29 cellular contexts compared by ENCODE assay signal in genomic region chr18:617970-618504, GRCh38. TPM values are rescaled to one million over a fixed set of nuclear protein-coding genes. Genes with fewer than 3 reads are reported as not detected.
"Had no signal": no experiment of that assay in that cellular context is flagged by ENCODE, and none has a peak within 500 bp of the region (broad histone marks: within the 10 kb centered on the region; RNA-seq: fewer than 3 reads in every experiment).

No MANE protein-coding gene starts in this region.

- H3K4me3 ChIP-seq: esophagus muscularis mucosa, gastrocnemius medialis, heart right ventricle, left lung, lower lobe of right lung, ovary, right atrium auricular region, sigmoid colon, skin epidermis, testis, tibial nerve had no signal

- ATAC-seq: gastrocnemius medialis; heart right ventricle; left lung; lower lobe of right lung; natural killer cell; stimulated activated naive B cell treated with anti-CD40 and anti-IgM and Interleukin-4, amounts not matched to agents 10 μg/mL and 1 μg/mL and 100 μg/mL, for 72 hours; stimulated activated naive CD8-positive, alpha-beta T cell treated with anti-CD3 and anti-CD28 coated beads, Interleukin-15, amount 100 ng/mL, for 72 hours had no signal

- DNase-seq: effector memory CD4-positive, alpha-beta T cell; gastrocnemius medialis; heart right ventricle; immature natural killer cell; left lung; lower lobe of right lung; natural killer cell; ovary; sigmoid colon; stimulated activated CD4-positive, alpha-beta T cell treated with anti-CD3 and anti-CD28 coated beads, Interleukin-2, amount 100 ng/mL, for 24 hours; stimulated activated CD4-positive, alpha-beta T cell treated with anti-CD3 and anti-CD28 coated beads, Interleukin-4, amount 100 ng/mL, for 4 hours; stimulated activated naive B cell treated with anti-CD40 and anti-IgM and Interleukin-4, amounts not matched to agents 10 μg/mL and 1 μg/mL and 100 μg/mL, for 72 hours; stimulated activated naive CD8-positive, alpha-beta T cell treated with anti-CD3 and anti-CD28 coated beads, Interleukin-15, amount 100 ng/mL, for 72 hours; testis had no signal

- H3K4me1 Mint-ChIP-seq: immature natural killer cell; memory B cell; natural killer cell; neural crest cell; stimulated activated naive B cell treated with anti-CD40 and anti-IgM and Interleukin-4, amounts not matched to agents 10 μg/mL and 1 μg/mL and 100 μg/mL, for 72 hours; stimulated activated naive CD8-positive, alpha-beta T cell treated with anti-CD3 and anti-CD28 coated beads, Interleukin-15, amount 100 ng/mL, for 72 hours had no signal

- FAIRE-seq: endometrium, keratinocyte had no signal

- H3K9me3 Mint-ChIP-seq: immature natural killer cell; memory B cell; mesothelial cell of epicardium; natural killer cell; neural crest cell; stimulated activated naive B cell treated with anti-CD40 and anti-IgM and Interleukin-4, amounts not matched to agents 10 μg/mL and 1 μg/mL and 100 μg/mL, for 72 hours; stimulated activated naive CD8-positive, alpha-beta T cell treated with anti-CD3 and anti-CD28 coated beads, Interleukin-15, amount 100 ng/mL, for 72 hours had no signal

- H3K36me3 ChIP-seq: esophagus muscularis mucosa, gastrocnemius medialis, heart right ventricle, left lung, lower lobe of right lung, ovary, right atrium auricular region, sigmoid colon, tibial nerve had no signal

- H3K27ac Mint-ChIP-seq: immature natural killer cell; memory B cell; mesothelial cell of epicardium; natural killer cell; stimulated activated naive B cell treated with anti-CD40 and anti-IgM and Interleukin-4, amounts not matched to agents 10 μg/mL and 1 μg/mL and 100 μg/mL, for 72 hours; stimulated activated naive CD8-positive, alpha-beta T cell treated with anti-CD3 and anti-CD28 coated beads, Interleukin-15, amount 100 ng/mL, for 72 hours had no signal

- H3K36me3 Mint-ChIP-seq: immature natural killer cell; memory B cell; natural killer cell; stimulated activated naive B cell treated with anti-CD40 and anti-IgM and Interleukin-4, amounts not matched to agents 10 μg/mL and 1 μg/mL and 100 μg/mL, for 72 hours had no signal

- H3K4me1 ChIP-seq: gastrocnemius medialis, right atrium auricular region, sigmoid colon, testis had no signal

- H3K4me3 Mint-ChIP-seq: immature natural killer cell; memory B cell; mesothelial cell of epicardium; natural killer cell; neural crest cell; stimulated activated naive B cell treated with anti-CD40 and anti-IgM and Interleukin-4, amounts not matched to agents 10 μg/mL and 1 μg/mL and 100 μg/mL, for 72 hours; stimulated activated naive CD8-positive, alpha-beta T cell treated with anti-CD3 and anti-CD28 coated beads, Interleukin-15, amount 100 ng/mL, for 72 hours had no signal

- H3K27me3 ChIP-seq: esophagus muscularis mucosa, gastrocnemius medialis, left lung, ovary, right atrium auricular region, sigmoid colon, testis, tibial nerve had no signal

- H3K9me3 ChIP-seq: esophagus muscularis mucosa, gastrocnemius medialis, heart right ventricle, left lung, lower lobe of right lung, ovary, right atrium auricular region, sigmoid colon, testis, tibial nerve had no signal

- H3K27ac ChIP-seq: esophagus muscularis mucosa, gastrocnemius medialis, heart right ventricle, left lung, lower lobe of right lung, ovary, right atrium auricular region, sigmoid colon, skin epidermis, testis, tibial nerve had no signal

- H3K27me3 Mint-ChIP-seq: stimulated activated naive CD8-positive, alpha-beta T cell treated with anti-CD3 and anti-CD28 coated beads, Interleukin-15, amount 100 ng/mL, for 72 hours had no signal

RNA-seq across cellular contexts. Expression of gene CLUL1, which starts 21.2 kb away (rescaled TPM):
- total RNA-seq: fibroblast of villous mesenchyme, heart right ventricle, myocyte, natural killer cell, posterior vena cava had no signal
- polyA plus RNA-seq: heart right ventricle had no signal

RNA-seq across cellular contexts. Expression of gene CETN1, which starts 37.9 kb away (rescaled TPM):
- total RNA-seq: esophagus muscularis mucosa, fibroblast of villous mesenchyme, gastrocnemius medialis, heart right ventricle, left lung, lower lobe of right lung, mesothelial cell of epicardium, mucosa of gallbladder, myocyte, natural killer cell, neural crest cell, ovary, posterior vena cava, right atrium auricular region, sigmoid colon, subcutaneous adipose tissue, tibial nerve, ureter had no signal
- polyA plus RNA-seq: heart right ventricle, immature natural killer cell, keratinocyte, ovary, sigmoid colon had no signal
